Comparison of ENCODE assay signal across 28 cellular contexts in genomic region chrX:117147249-117147648, GRCh38.
"Had no signal": no experiment of that assay in that cellular context is flagged by ENCODE, and none has a peak within 500 bp of the region (broad histone marks: within the 10 kb centered on the region; RNA-seq: fewer than 3 reads in every experiment).

No MANE protein-coding gene starts in this region.

- DNase-seq: stimulated activated CD4-positive, alpha-beta T cell treated with anti-CD3 and anti-CD28 coated beads, Interleukin-2, amount 100 ng/mL, for 48 hours; stimulated activated CD4-positive, alpha-beta T cell treated with anti-CD3 and anti-CD28 coated beads, Interleukin-4, amount 100 ng/mL, for 1 hour; stimulated activated CD4-positive, alpha-beta T cell treated with anti-CD3 and anti-CD28 coated beads, Interleukin-4, amount 100 ng/mL, for 24 hours; stimulated activated CD4-positive, alpha-beta T cell treated with anti-CD3 and anti-CD28 coated beads, Interleukin-4, amount 100 ng/mL, for 4 hours; stimulated activated CD8-positive, alpha-beta memory T cell treated with anti-CD3 and anti-CD28 coated beads, Interleukin-4, amount 100 ng/mL, for 48 hours; stimulated activated naive CD4-positive, alpha-beta T cell; stimulated activated naive CD4-positive, alpha-beta T cell treated with Interleukin-2 at 50 U/mL for 16 hours; stimulated activated naive CD8-positive, alpha-beta T cell treated with anti-CD3 and anti-CD28 coated beads, Interleukin-15, amount 100 ng/mL, for 72 hours; stimulated activated naive CD8-positive, alpha-beta T cell treated with anti-CD3 and anti-CD28 coated beads, Interleukin-15, Interleukin-2, amounts not matched to agents 100 U/mL and 50 U/mL, for 24 hours; stomach; substantia nigra; testis; thyroid gland; tibial artery; transverse colon; trophoblast cell; upper lobe of left lung; upper lobe of right lung; uterus had no signal

- H3K4me3 ChIP-seq: stomach, suprapubic skin, testis, thoracic aorta, thyroid gland, tibial artery, tibial nerve, transverse colon, upper lobe of left lung, upper lobe of right lung, uterus, vagina had no signal

- ATAC-seq: stimulated activated effector memory CD8-positive, alpha-beta T cell treated with anti-CD3 and anti-CD28 coated beads, Interleukin-12 subunit alpha, Interleukin-12 subunit beta, amount 100 ng/mL, for 72 hours; stimulated activated memory B cell treated with anti-CD40 and anti-IgM and Interleukin-4, amounts not matched to agents 10 μg/mL and 1 μg/mL and 100 μg/mL, for 72 hours; stimulated activated naive CD8-positive, alpha-beta T cell treated with anti-CD3 and anti-CD28 coated beads, Interleukin-15, amount 100 ng/mL, for 72 hours; stimulated activated naive CD8-positive, alpha-beta T cell treated with anti-CD3 and anti-CD28 coated beads, Interleukin-15, Interleukin-2, amounts not matched to agents 100 U/mL and 50 U/mL, for 24 hours; upper lobe of right lung had no signal

- H3K9me3 Mint-ChIP-seq: stimulated activated memory B cell treated with anti-CD40 and anti-IgM and Interleukin-4, amounts not matched to agents 10 μg/mL and 1 μg/mL and 100 μg/mL, for 72 hours; stimulated activated naive CD8-positive, alpha-beta T cell treated with anti-CD3 and anti-CD28 coated beads, Interleukin-15, amount 100 ng/mL, for 72 hours; stimulated activated naive CD8-positive, alpha-beta T cell treated with anti-CD3 and anti-CD28 coated beads, Interleukin-15, Interleukin-2, amounts not matched to agents 100 ng/mL and 50 ng/mL, for 24 hours; type B pancreatic cell had no signal

- H3K4me1 Mint-ChIP-seq: stimulated activated effector memory CD8-positive, alpha-beta T cell treated with anti-CD3 and anti-CD28 coated beads, Interleukin-12 subunit alpha, Interleukin-12 subunit beta, amount 100 ng/mL, for 72 hours; stimulated activated memory B cell treated with anti-CD40 and anti-IgM and Interleukin-4, amounts not matched to agents 10 μg/mL and 1 μg/mL and 100 μg/mL, for 72 hours; stimulated activated naive CD8-positive, alpha-beta T cell treated with anti-CD3 and anti-CD28 coated beads, Interleukin-15, amount 100 ng/mL, for 72 hours had no signal

- H3K36me3 Mint-ChIP-seq: stimulated activated effector memory CD8-positive, alpha-beta T cell treated with anti-CD3 and anti-CD28 coated beads, Interleukin-12 subunit alpha, Interleukin-12 subunit beta, amount 100 ng/mL, for 72 hours; stimulated activated memory B cell treated with anti-CD40 and anti-IgM and Interleukin-4, amounts not matched to agents 10 μg/mL and 1 μg/mL and 100 μg/mL, for 72 hours; type B pancreatic cell had no signal

- H3K4me1 ChIP-seq: stomach, suprapubic skin, testis, thyroid gland, tibial artery, tibial nerve, transverse colon, upper lobe of left lung, upper lobe of right lung, uterus, vagina had no signal

- H3K27ac Mint-ChIP-seq: stimulated activated effector memory CD8-positive, alpha-beta T cell treated with anti-CD3 and anti-CD28 coated beads, Interleukin-12 subunit alpha, Interleukin-12 subunit beta, amount 100 ng/mL, for 72 hours; stimulated activated memory B cell treated with anti-CD40 and anti-IgM and Interleukin-4, amounts not matched to agents 10 μg/mL and 1 μg/mL and 100 μg/mL, for 72 hours; stimulated activated naive CD8-positive, alpha-beta T cell treated with anti-CD3 and anti-CD28 coated beads, Interleukin-15, amount 100 ng/mL, for 72 hours; stimulated activated naive CD8-positive, alpha-beta T cell treated with anti-CD3 and anti-CD28 coated beads, Interleukin-15, Interleukin-2, amounts not matched to agents 100 ng/mL and 50 ng/mL, for 24 hours; type B pancreatic cell had no signal

- H3K36me3 ChIP-seq: stomach, suprapubic skin, thoracic aorta, thyroid gland, tibial artery, tibial nerve, transverse colon, upper lobe of left lung, upper lobe of right lung, uterus, vagina had no signal

- H3K27me3 Mint-ChIP-seq: stimulated activated memory B cell treated with anti-CD40 and anti-IgM and Interleukin-4, amounts not matched to agents 10 μg/mL and 1 μg/mL and 100 μg/mL, for 72 hours; stimulated activated naive CD8-positive, alpha-beta T cell treated with anti-CD3 and anti-CD28 coated beads, Interleukin-15, amount 100 ng/mL, for 72 hours; stimulated activated naive CD8-positive, alpha-beta T cell treated with anti-CD3 and anti-CD28 coated beads, Interleukin-15, Interleukin-2, amounts not matched to agents 100 ng/mL and 50 ng/mL, for 24 hours; type B pancreatic cell had no signal

- H3K4me3 Mint-ChIP-seq: stimulated activated effector memory CD8-positive, alpha-beta T cell treated with anti-CD3 and anti-CD28 coated beads, Interleukin-12 subunit alpha, Interleukin-12 subunit beta, amount 100 ng/mL, for 72 hours; stimulated activated memory B cell treated with anti-CD40 and anti-IgM and Interleukin-4, amounts not matched to agents 10 μg/mL and 1 μg/mL and 100 μg/mL, for 72 hours; stimulated activated naive CD8-positive, alpha-beta T cell treated with anti-CD3 and anti-CD28 coated beads, Interleukin-15, amount 100 ng/mL, for 72 hours; stimulated activated naive CD8-positive, alpha-beta T cell treated with anti-CD3 and anti-CD28 coated beads, Interleukin-15, Interleukin-2, amounts not matched to agents 100 ng/mL and 50 ng/mL, for 24 hours; type B pancreatic cell had no signal

- FAIRE-seq: urothelium cell line had no signal

- H3K27me3 ChIP-seq: stomach, suprapubic skin, testis, thyroid gland, tibial artery, tibial nerve, transverse colon, upper lobe of left lung, upper lobe of right lung, uterus, vagina had no signal

- H3K9me3 ChIP-seq: suprapubic skin, testis, thoracic aorta, thyroid gland, tibial artery, tibial nerve, transverse colon, upper lobe of left lung, upper lobe of right lung, uterus, vagina had no signal

- H3K27ac ChIP-seq: stomach, suprapubic skin, testis, thoracic aorta, thyroid gland, tibial artery, tibial nerve, transverse colon, upper lobe of left lung, upper lobe of right lung, uterus, vagina had no signal
